Comparison of ENCODE assay signal across 8 cellular contexts in genomic region chr2:217090024-217090473, GRCh38.
DNase-seq lines count a peak whose midpoint lies in the region; ATAC-seq and TF ChIP-seq lines count a peak whose summit lies in the region.

No MANE protein-coding gene starts in this region.

- no peaks in the 10 kb centered on the region for H3K27me3 ChIP-seq in DND-41 (ENCODE audit: insufficient read depth, low read length, poor library complexity)
- no peaks in the 10 kb centered on the region for H3K27me3 ChIP-seq in ascending aorta
- no peaks in the 10 kb centered on the region for H3K27me3 ChIP-seq in tibial artery

- H3K27ac ChIP-seq in DND-41 (ENCODE audit: low read length) (peak overlapping the region; percentile 61), ascending aorta (peak overlapping the region in 1 of 2 donors; percentile 11), tibial artery (peak overlapping the region; percentile 10 to 27)

- H3K79me2 ChIP-seq in DND-41 (ENCODE audit: insufficient read depth, low read length) = no peaks in the 10 kb centered on the region

- H3K4me1 ChIP-seq in DND-41 (ENCODE audit: insufficient read depth, low read length) (peaks cover 20% of the 10 kb centered on the region), ascending aorta (peaks cover 0 to 4% of the 10 kb centered on the region in 2 donors), tibial artery (peaks cover 0 to 16% (median 9%) of the 10 kb centered on the region in 4 donors)

- intact Hi-C loops in ascending aorta (cut with DNase I) = no loop called here
- intact Hi-C loops in tibial artery (cut with DNase I; ENCODE audit: low total_unique reads) = no loop called here

- H3K9me3 ChIP-seq in DND-41 (ENCODE audit: insufficient read depth, low read length, severe bottlenecking) = no peaks in the 10 kb centered on the region
- no peaks in the 10 kb centered on the region for H3K9me3 ChIP-seq in ascending aorta
- H3K9me3 ChIP-seq in tibial artery = no peaks in the 10 kb centered on the region

- peak overlapping the region; percentile 31 for H3K9ac ChIP-seq in DND-41 (ENCODE audit: low read depth, low read length)

- H4K20me1 ChIP-seq in DND-41 (ENCODE audit: insufficient read depth, low read length) = no peaks in the 10 kb centered on the region

- H3K4me3 ChIP-seq in DND-41 (ENCODE audit: low read depth in 1 of 2, low read length in 2 of 2) (peak overlapping the region in 1 of 2 experiments; percentile 14; a peak in 3 of 4 replicates), ascending aorta (peak overlapping the region; percentile 8 to 38), tibial artery (peak overlapping the region; percentile 16 to 35)

- peak overlapping the region; percentile 45 for H3K4me2 ChIP-seq in DND-41 (ENCODE audit: insufficient read depth, low read length)

- TF ChIP-seq CTCF in DND-41 (IDR thresholded peaks at IDR 0.05; ENCODE audit: borderline replicate concordance, extremely low read depth, low read length, poor library complexity, severe bottlenecking) (no peak), ascending aorta (IDR thresholded peaks at IDR 0.05) (no peak), tibial artery (IDR thresholded peaks at IDR 0.05) (no peak)

- H3K36me3 ChIP-seq in DND-41 (ENCODE audit: insufficient read depth, low read length) = no peaks in the 10 kb centered on the region
- no peaks in the 10 kb centered on the region for H3K36me3 ChIP-seq in ascending aorta
- no peaks in the 10 kb centered on the region for H3K36me3 ChIP-seq in tibial artery

- peak; percentile 95 for ATAC-seq in DND-41 (ENCODE audit: insufficient read depth, low read depth)
- peak; percentile 69 for ATAC-seq in GM19463 (IDR thresholded peaks at IDR 0.05; ENCODE audit: unreplicated experiment)
- peak; percentile 73 for ATAC-seq in HG03460 (IDR thresholded peaks at IDR 0.05; ENCODE audit: unreplicated experiment)

- H2AFZ ChIP-seq in DND-41 (ENCODE audit: low read depth, low read length) = peak overlapping the region; percentile 61; the same call in 1 of the 2 replicates

- DNase-seq in DND-41 (peak; percentile 36), ascending aorta (ENCODE audit: low spot score in 2 of 2) (no peak), tibial artery (no peak), NCI-H748 treated with DMSO at 0.1 percent for 48 hours (lab: John Stamatoyannopoulos, UW) (no peak), iPS-NIHi11 (ENCODE audit: low spot score) (no peak), SHP77 treated with DMSO at 0.1 percent for 48 hours (lab: John Stamatoyannopoulos, UW) (no peak)
